In genomic region chr4:152500798-152501434, GRCh38 we compare ENCODE assay signal across 8 cellular contexts. TPM values are rescaled to one million over a fixed set of nuclear protein-coding genes. Genes with fewer than 3 reads are reported as not detected.
DNase-seq lines count a peak whose midpoint lies in the region; ATAC-seq, FAIRE-seq and TF ChIP-seq lines count a peak whose summit lies in the region.

No MANE protein-coding gene starts in this region.

- peak; percentile 52 for DNase-seq in Caki2 (ENCODE audit: low read depth)
- DNase-seq in GM19239 (ENCODE audit: insufficient read length, low spot score), result no peak
- peak; percentile 69 for DNase-seq in NCI-H748 (lab: John Stamatoyannopoulos, UW; ENCODE audit: unreplicated experiment)
- DNase-seq in activated CD8-positive, alpha-beta memory T cell treated with anti-CD3 and anti-CD28 coated beads, Interleukin-2, amount 50 U/mL, for 1 hour (ENCODE audit: extremely low read depth), result peak; percentile 61
- peak; percentile 96 for DNase-seq in fibroblast of pulmonary artery (ENCODE audit: low read depth)
- peak; percentile 82 for DNase-seq in non-pigmented ciliary epithelial cell (ENCODE audit: low read depth)
- no peak for DNase-seq in 8988T

- in situ Hi-C loops in Caki2 (cut with HindIII; ENCODE audit: low pct_unique_long_range_greater_than_20kb, low sequenced_read_pairs), result no loop called here

- peak; percentile 92 for FAIRE-seq in GM19239 (lab: Jason Lieb, UNC)

- peak; percentile 79 for TF ChIP-seq CTCF in fibroblast of pulmonary artery (IDR thresholded peaks at IDR 0.05; ENCODE audit: low read length, missing control alignments)

- ATAC-seq in HG03439 (IDR thresholded peaks at IDR 0.05; ENCODE audit: unreplicated experiment), result peak; percentile 37

- no peak overlapping the region for H3K4me3 ChIP-seq in fibroblast of pulmonary artery (replicated peaks; ENCODE audit: low read depth, low read length)

RNA-seq across cellular contexts. Expression of gene FBXW7, which starts 35.0 kb away (rescaled TPM):
- total RNA-seq in Caki2 (2014; rRNA removed; shearing (Covaris generic); ENCODE audit: low replicate concordance), result 38.9 and 42.1 TPM in 2 replicates

Comparison
In these comparisons a context has a peak if more than half of its experiments do, and no peak if none do; other contexts are left out.
1. DNase-seq: peak in Caki2 (single experiment), NCI-H748 (single experiment), activated CD8-positive, alpha-beta memory T cell treated with anti-CD3 and anti-CD28 coated beads, Interleukin-2, amount 50 U/mL, for 1 hour (single experiment), fibroblast of pulmonary artery (single experiment) and non-pigmented ciliary epithelial cell (single experiment); none in GM19239 (single experiment) and 8988T (single experiment).